Comparison of ENCODE assay signal across 1 cellular context in genomic region chr10:74056081-74056818, GRCh38.
A peak's percentile ranks its signal among the peaks of the same experiment; 100 is the strongest.
TF ChIP-seq lines count a peak whose summit lies in the region.

No MANE protein-coding gene starts in this region.

TF ChIP-seq in GM12878, 131 proteins besides CTCF, POLR2A, EP300 and RAD21 (continued from another document and continues in another):
- TF ChIP-seq ZBTB40 (IDR thresholded peaks at IDR 0.05; ENCODE audit: borderline replicate concordance) (peak; percentile 66; the same call in 1 of the 2 replicates), SMAD5 (IDR thresholded peaks at IDR 0.05; ENCODE audit: low read depth) (no peak), STAT1 (conservative IDR thresholded peaks at IDR 0.05) (no peak), ZZZ3 (IDR thresholded peaks at IDR 0.05; ENCODE audit: control insufficient read depth, insufficient read length, low read depth) (no peak), BHLHE40 (IDR thresholded peaks at IDR 0.05; ENCODE audit: borderline replicate concordance in 1 of 2, low read depth in 2 of 2, low read length in 1 of 2) (0 out of 4 replicates have a peak, but pooled peaks of 1 of the 2 experiments have one; percentile 6), ZNF384 (IDR thresholded peaks at IDR 0.05; ENCODE audit: borderline replicate concordance, low read depth, low read length) (no peak), CUX1 (IDR thresholded peaks at IDR 0.05; ENCODE audit: insufficient replicate concordance, low read depth, low read length) (no peak), ATF2 (IDR thresholded peaks at IDR 0.05; ENCODE audit: low read length) (peak; percentile 70), BACH1 (IDR thresholded peaks at IDR 0.05; ENCODE audit: borderline replicate concordance) (no peak), JUNB (IDR thresholded peaks at IDR 0.05) (peak; percentile 94), MTA2 (IDR thresholded peaks at IDR 0.05; ENCODE audit: low read depth) (peak; percentile 84), BMI1 (IDR thresholded peaks at IDR 0.05; ENCODE audit: borderline replicate concordance) (peak; percentile 71), CHD2 (IDR thresholded peaks at IDR 0.05; ENCODE audit: borderline replicate concordance, low read depth, low read length) (no peak), YY1 (IDR thresholded peaks at IDR 0.05; ENCODE audit: low read depth, low read length) (no peak), MLLT1 (IDR thresholded peaks at IDR 0.05) (peak; percentile 77), DPF2 (IDR thresholded peaks at IDR 0.05) (peak; percentile 85), RUNX3 (IDR thresholded peaks at IDR 0.05; ENCODE audit: low read length) (peak; percentile 96), ZNF24 (IDR thresholded peaks at IDR 0.05) (0 out of 2 replicates have a peak, but pooled peaks have one; percentile 53), FOXM1 (IDR thresholded peaks at IDR 0.05; ENCODE audit: low read depth, low read length) (peak; percentile 77; the same call in 1 of the 2 replicates), POU2F2 (IDR thresholded peaks at IDR 0.05; ENCODE audit: borderline replicate concordance, low read depth, low read length) (no peak), SMAD1 (IDR thresholded peaks at IDR 0.05; ENCODE audit: low read depth, partially characterized antibody) (no peak), SIN3A (IDR thresholded peaks at IDR 0.05; ENCODE audit: low read depth, low read length) (no peak), RB1 (IDR thresholded peaks at IDR 0.05; ENCODE audit: borderline replicate concordance) (no peak), HCFC1 (IDR thresholded peaks at IDR 0.05; ENCODE audit: low read length) (no peak), SUZ12 (IDR thresholded peaks at IDR 0.05; ENCODE audit: unreplicated experiment) (no peak), SMC3 (IDR thresholded peaks at IDR 0.05; ENCODE audit: borderline replicate concordance, low read length) (no peak), RELA (IDR thresholded peaks at IDR 0.05; ENCODE audit: borderline replicate concordance, partially characterized antibody) (no peak), ZNF687 (IDR thresholded peaks at IDR 0.05) (no peak), TBL1XR1 (IDR thresholded peaks at IDR 0.05; ENCODE audit: low read depth, low read length) (no peak), POLR2AphosphoS5 (IDR thresholded peaks at IDR 0.05; ENCODE audit: low read length) (no peak), SUPT20H (IDR thresholded peaks at IDR 0.05; ENCODE audit: borderline replicate concordance, control insufficient read depth, low read depth, low read length) (no peak), NFXL1 (IDR thresholded peaks at IDR 0.05; ENCODE audit: borderline replicate concordance) (no peak), ESRRA (IDR thresholded peaks at IDR 0.05; ENCODE audit: low read length) (no peak), ZNF622 (IDR thresholded peaks at IDR 0.05) (no peak), PAX8 (IDR thresholded peaks at IDR 0.05) (no peak), EGR1 (IDR thresholded peaks at IDR 0.05; ENCODE audit: borderline replicate concordance in 1 of 2, low read depth in 2 of 2, low read length in 2 of 2) (no peak), IKZF2 (IDR thresholded peaks at IDR 0.05) (peak; percentile 91 to 93), EZH2 (IDR thresholded peaks at IDR 0.05; ENCODE audit: borderline replicate concordance, control insufficient read depth, low read depth, low read length) (no peak)
- TF ChIP-seq, protein P1, sequence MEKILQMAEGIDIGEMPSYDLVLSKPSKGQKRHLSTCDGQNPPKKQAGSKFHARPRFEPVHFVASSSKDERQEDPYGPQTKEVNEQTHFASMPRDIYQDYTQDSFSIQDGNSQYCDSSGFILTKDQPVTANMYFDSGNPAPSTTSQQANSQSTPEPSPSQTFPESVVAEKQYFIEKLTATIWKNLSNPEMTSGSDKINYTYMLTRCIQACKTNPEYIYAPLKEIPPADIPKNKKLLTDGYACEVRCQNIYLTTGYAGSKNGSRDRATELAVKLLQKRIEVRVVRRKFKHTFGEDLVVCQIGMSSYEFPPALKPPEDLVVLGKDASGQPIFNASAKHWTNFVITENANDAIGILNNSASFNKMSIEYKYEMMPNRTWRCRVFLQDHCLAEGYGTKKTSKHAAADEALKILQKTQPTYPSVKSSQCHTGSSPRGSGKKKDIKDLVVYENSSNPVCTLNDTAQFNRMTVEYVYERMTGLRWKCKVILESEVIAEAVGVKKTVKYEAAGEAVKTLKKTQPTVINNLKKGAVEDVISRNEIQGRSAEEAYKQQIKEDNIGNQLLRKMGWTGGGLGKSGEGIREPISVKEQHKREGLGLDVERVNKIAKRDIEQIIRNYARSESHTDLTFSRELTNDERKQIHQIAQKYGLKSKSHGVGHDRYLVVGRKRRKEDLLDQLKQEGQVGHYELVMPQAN (conservative IDR thresholded peaks at IDR 0.05): no peak
- TF ChIP-seq, protein P2, sequence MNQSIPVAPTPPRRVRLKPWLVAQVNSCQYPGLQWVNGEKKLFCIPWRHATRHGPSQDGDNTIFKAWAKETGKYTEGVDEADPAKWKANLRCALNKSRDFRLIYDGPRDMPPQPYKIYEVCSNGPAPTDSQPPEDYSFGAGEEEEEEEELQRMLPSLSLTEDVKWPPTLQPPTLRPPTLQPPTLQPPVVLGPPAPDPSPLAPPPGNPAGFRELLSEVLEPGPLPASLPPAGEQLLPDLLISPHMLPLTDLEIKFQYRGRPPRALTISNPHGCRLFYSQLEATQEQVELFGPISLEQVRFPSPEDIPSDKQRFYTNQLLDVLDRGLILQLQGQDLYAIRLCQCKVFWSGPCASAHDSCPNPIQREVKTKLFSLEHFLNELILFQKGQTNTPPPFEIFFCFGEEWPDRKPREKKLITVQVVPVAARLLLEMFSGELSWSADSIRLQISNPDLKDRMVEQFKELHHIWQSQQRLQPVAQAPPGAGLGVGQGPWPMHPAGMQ (IDR thresholded peaks at IDR 0.05; ENCODE audit: borderline replicate concordance): no peak
- TF ChIP-seq, protein P3, sequence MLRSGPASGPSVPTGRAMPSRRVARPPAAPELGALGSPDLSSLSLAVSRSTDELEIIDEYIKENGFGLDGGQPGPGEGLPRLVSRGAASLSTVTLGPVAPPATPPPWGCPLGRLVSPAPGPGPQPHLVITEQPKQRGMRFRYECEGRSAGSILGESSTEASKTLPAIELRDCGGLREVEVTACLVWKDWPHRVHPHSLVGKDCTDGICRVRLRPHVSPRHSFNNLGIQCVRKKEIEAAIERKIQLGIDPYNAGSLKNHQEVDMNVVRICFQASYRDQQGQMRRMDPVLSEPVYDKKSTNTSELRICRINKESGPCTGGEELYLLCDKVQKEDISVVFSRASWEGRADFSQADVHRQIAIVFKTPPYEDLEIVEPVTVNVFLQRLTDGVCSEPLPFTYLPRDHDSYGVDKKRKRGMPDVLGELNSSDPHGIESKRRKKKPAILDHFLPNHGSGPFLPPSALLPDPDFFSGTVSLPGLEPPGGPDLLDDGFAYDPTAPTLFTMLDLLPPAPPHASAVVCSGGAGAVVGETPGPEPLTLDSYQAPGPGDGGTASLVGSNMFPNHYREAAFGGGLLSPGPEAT (IDR thresholded peaks at IDR 0.05; ENCODE audit: low read depth): peak; percentile 86
